15 cellular contexts compared by ENCODE assay signal in the genomic region with DNA sequence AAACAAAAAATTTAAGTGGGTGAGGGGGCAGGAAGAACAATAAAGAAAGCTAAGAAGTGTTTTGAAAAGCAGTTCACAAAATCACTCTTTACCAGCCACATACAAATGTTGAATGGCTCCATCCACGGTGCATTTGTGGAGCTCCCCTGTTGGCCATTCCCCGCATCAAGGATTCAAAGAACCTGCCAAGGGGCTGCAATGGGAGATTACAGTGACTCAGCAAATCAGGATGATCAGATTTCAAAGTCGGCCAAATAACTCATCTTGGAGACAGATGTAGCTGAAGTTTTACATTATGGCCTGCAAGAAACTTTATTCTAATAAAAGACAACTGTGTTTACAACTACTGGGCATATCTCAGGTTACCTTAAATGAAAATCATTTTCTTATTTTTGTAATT. TPM values are rescaled to one million over a fixed set of nuclear protein-coding genes. Genes with fewer than 3 reads are reported as not detected.
DNase-seq lines count a peak whose midpoint lies in the region; ATAC-seq, FAIRE-seq and TF ChIP-seq lines count a peak whose summit lies in the region.
"Had no signal": no experiment of that assay in that cellular context is flagged by ENCODE, and none has a peak within 500 bp of the region (broad histone marks: within the 10 kb centered on the region; RNA-seq: fewer than 3 reads in every experiment).

No MANE protein-coding gene starts in this region.

- FAIRE-seq in GM12892 (lab: Jason Lieb, UNC) = peak; percentile 60
- FAIRE-seq in astrocyte (lab: Jason Lieb, UNC) = no peak

- H3K79me2 ChIP-seq in astrocyte (ENCODE audit: insufficient read depth, low read length) (no peaks in the 10 kb centered on the region), trophoblast cell (ENCODE audit: control insufficient read depth, insufficient read depth, low read length, poor library complexity) (no peaks in the 10 kb centered on the region)

- H3K23ac ChIP-seq in trophoblast cell (ENCODE audit: low read length) = no peak overlapping the region

- no peaks in the 10 kb centered on the region for H3K9me3 ChIP-seq in astrocyte (ENCODE audit: insufficient read depth, low read depth, low read length)
- H3K9me3 ChIP-seq in trophoblast cell (ENCODE audit: insufficient read depth, low read depth, low read length) = no peaks in the 10 kb centered on the region

- H3K4me1 Mint-ChIP-seq in astrocyte (ENCODE audit: low read depth, unreplicated experiment) (peaks cover 25% of the 10 kb centered on the region), nephron progenitor cell (peaks cover 20% of the 10 kb centered on the region)
- no peaks in the 10 kb centered on the region for H3K4me1 Mint-ChIP-seq in activated T-cell treated with anti-CD3 and anti-CD28 coated beads, Interleukin-2, amount 50 U/mL, for 4 hours (ENCODE audit: low read depth)
- H3K4me1 Mint-ChIP-seq: CD14-positive monocyte; stimulated activated naive CD8-positive, alpha-beta T cell treated with anti-CD3 and anti-CD28 coated beads, Interleukin-15, amount 100 ng/mL, for 72 hours; T-cell had no signal

- H4K8ac ChIP-seq in trophoblast cell (ENCODE audit: low read depth, low read length) = no peak overlapping the region

- DNase-seq in GM12892 (ENCODE audit: insufficient read length) = no peak
- peak; percentile 36 for DNase-seq in NCI-H2171 treated with DMSO at 0.1 percent for 48 hours (lab: John Stamatoyannopoulos, UW)
- DNase-seq in astrocyte (ENCODE audit: low read depth) = peak; percentile 29
- DNase-seq in nephron progenitor cell = peak; percentile 15
- DNase-seq in T-helper 9 cell = no peak
- no peak for DNase-seq in activated T-cell treated with anti-CD3 and anti-CD28 coated beads, Interleukin-2, amount 50 U/mL, for 4 hours
- no peak for DNase-seq in trophoblast cell
- DNase-seq in NCI-H146 (lab: John Stamatoyannopoulos, UW) = no peak
- DNase-seq: activated effector memory CD4-positive, alpha-beta T cell treated with anti-CD3 and anti-CD28 coated beads, Interleukin-2, amount 50 U/mL, for 16 hours; cerebellar nuclear complex; erythroblast; NCI-H1105 treated with DMSO at 0.1 percent for 48 hours; stimulated activated naive CD8-positive, alpha-beta T cell treated with anti-CD3 and anti-CD28 coated beads, Interleukin-15, amount 100 ng/mL, for 72 hours; T-cell had no signal

- no CpG with 5 or more reads among the region's 3 CpGs for WGBS in trophoblast cell (ENCODE audit: extremely low coverage, insufficient coverage, insufficient read length)

- no peaks in the 10 kb centered on the region for H4K20me1 ChIP-seq in astrocyte (ENCODE audit: insufficient read depth, low read length)

- peaks cover 9% of the 10 kb centered on the region for H3K4me1 ChIP-seq in astrocyte (ENCODE audit: insufficient read depth, low read length)
- peaks cover 5 to 9% of the 10 kb centered on the region in 2 experiments for H3K4me1 ChIP-seq in trophoblast cell (ENCODE audit: control insufficient read depth in 1 of 2, insufficient read depth in 2 of 2, low read length in 2 of 2)

- H3K36me3 ChIP-seq in astrocyte (ENCODE audit: insufficient read depth, low read length) (no peaks in the 10 kb centered on the region), trophoblast cell (ENCODE audit: control insufficient read depth in 1 of 2, insufficient read depth in 2 of 2, low read length in 2 of 2) (no peaks in the 10 kb centered on the region)

- H3K27ac Mint-ChIP-seq in astrocyte (ENCODE audit: unreplicated experiment) = no peak overlapping the region
- H3K27ac Mint-ChIP-seq in nephron progenitor cell = no peak overlapping the region
- H3K27ac Mint-ChIP-seq: CD14-positive monocyte; stimulated activated naive CD8-positive, alpha-beta T cell treated with anti-CD3 and anti-CD28 coated beads, Interleukin-15, amount 100 ng/mL, for 72 hours; T-cell had no signal

- no peak overlapping the region for H3K18ac ChIP-seq in trophoblast cell (ENCODE audit: low read length)

- H3K4me2 ChIP-seq in astrocyte (ENCODE audit: low read length) (no peak overlapping the region), trophoblast cell (ENCODE audit: low read length) (no peak overlapping the region)

- H3K27me3 Mint-ChIP-seq in astrocyte (ENCODE audit: low read depth, unreplicated experiment) (no peaks in the 10 kb centered on the region), nephron progenitor cell (ENCODE audit: low read depth, poor library complexity) (no peaks in the 10 kb centered on the region)
- peaks cover 13% of the 10 kb centered on the region for H3K27me3 Mint-ChIP-seq in activated T-cell treated with anti-CD3 and anti-CD28 coated beads, Interleukin-2, amount 50 U/mL, for 4 hours (ENCODE audit: low read depth)

- H2AFZ ChIP-seq in astrocyte (ENCODE audit: low read depth, low read length) (peak overlapping the region; percentile 4), trophoblast cell (ENCODE audit: insufficient read depth, low read length, poor library complexity) (no peak overlapping the region)

- H3K36me3 Mint-ChIP-seq in astrocyte (ENCODE audit: low read depth, unreplicated experiment) = no peaks in the 10 kb centered on the region
- no peaks in the 10 kb centered on the region for H3K36me3 Mint-ChIP-seq in nephron progenitor cell (ENCODE audit: low read depth)
- H3K36me3 Mint-ChIP-seq in activated T-cell treated with anti-CD3 and anti-CD28 coated beads, Interleukin-2, amount 50 U/mL, for 4 hours (ENCODE audit: insufficient read depth) = no peaks in the 10 kb centered on the region
- H3K36me3 Mint-ChIP-seq: CD14-positive monocyte, T-cell had no signal

- H3K4me3 ChIP-seq in astrocyte (ENCODE audit: insufficient read depth, low read depth, low read length) (no peak overlapping the region), trophoblast cell (ENCODE audit: low read depth, low read length) (no peak overlapping the region)

- no peak overlapping the region for H2BK5ac ChIP-seq in trophoblast cell (ENCODE audit: low read depth, low read length, poor library complexity)

- no peak overlapping the region for H2AK5ac ChIP-seq in trophoblast cell (ENCODE audit: low read length)

- H3K27ac ChIP-seq in astrocyte (ENCODE audit: low read depth, low read length) (no peak overlapping the region), trophoblast cell (ENCODE audit: low read depth, low read length) (no peak overlapping the region)

- no peak overlapping the region for H2BK12ac ChIP-seq in trophoblast cell (ENCODE audit: low read length)

- no peak overlapping the region for H2BK120ac ChIP-seq in trophoblast cell (ENCODE audit: insufficient read depth, low read length, poor library complexity)

- H3K4ac ChIP-seq in trophoblast cell (ENCODE audit: low read depth, low read length) = no peak overlapping the region

- no peak for ATAC-seq in activated T-cell treated with anti-CD3 and anti-CD28 coated beads, Interleukin-2, amount 50 U/mL, for 4 hours
- ATAC-seq: stimulated activated naive CD8-positive, alpha-beta T cell treated with anti-CD3 and anti-CD28 coated beads, Interleukin-15, amount 100 ng/mL, for 72 hours; T-cell had no signal

- H4K91ac ChIP-seq in trophoblast cell (ENCODE audit: low read depth, low read length) = no peak overlapping the region

- no peak overlapping the region for H4K12ac ChIP-seq in trophoblast cell (ENCODE audit: low read depth, low read length)

- H3K27me3 ChIP-seq in astrocyte (ENCODE audit: insufficient read depth, low read length) (no peaks in the 10 kb centered on the region), trophoblast cell (ENCODE audit: insufficient read depth, low read length) (no peaks in the 10 kb centered on the region)

- TF ChIP-seq POLR2A in GM12892 (IDR thresholded peaks at IDR 0.05; ENCODE audit: low read depth, low read length) = no peak

- H3K9me3 Mint-ChIP-seq in astrocyte (ENCODE audit: unreplicated experiment) = no peaks in the 10 kb centered on the region
- no peaks in the 10 kb centered on the region for H3K9me3 Mint-ChIP-seq in nephron progenitor cell
- H3K9me3 Mint-ChIP-seq in activated T-cell treated with anti-CD3 and anti-CD28 coated beads, Interleukin-2, amount 50 U/mL, for 4 hours = no peaks in the 10 kb centered on the region
- H3K9me3 Mint-ChIP-seq: stimulated activated naive CD8-positive, alpha-beta T cell treated with anti-CD3 and anti-CD28 coated beads, Interleukin-15, amount 100 ng/mL, for 72 hours; T-cell had no signal

- TF ChIP-seq CTCF in astrocyte (IDR thresholded peaks at IDR 0.05; ENCODE audit: insufficient read depth, low read depth, low read length) (no peak), nephron progenitor cell (IDR thresholded peaks at IDR 0.05) (no peak)

- H3K4me3 Mint-ChIP-seq in astrocyte (ENCODE audit: unreplicated experiment) (no peak overlapping the region), nephron progenitor cell (no peak overlapping the region)
- H3K4me3 Mint-ChIP-seq in activated T-cell treated with anti-CD3 and anti-CD28 coated beads, Interleukin-2, amount 50 U/mL, for 4 hours = no peak overlapping the region
- H3K4me3 Mint-ChIP-seq: CD14-positive monocyte; stimulated activated naive CD8-positive, alpha-beta T cell treated with anti-CD3 and anti-CD28 coated beads, Interleukin-15, amount 100 ng/mL, for 72 hours; T-cell had no signal

- peaks cover 5% of the 10 kb centered on the region for H3K79me1 ChIP-seq in trophoblast cell (ENCODE audit: low read length)

- H3K14ac ChIP-seq in trophoblast cell (ENCODE audit: low read length) = no peak overlapping the region

- no peak overlapping the region for H3K9ac ChIP-seq in astrocyte (ENCODE audit: low read length)
- H3K9ac ChIP-seq in trophoblast cell (ENCODE audit: low read length) = no peak overlapping the region

RNA-seq across cellular contexts. Expression of a gene that starts 26.9 kb away (rescaled TPM):
- polyA plus RNA-seq in GM12892 (2012; ENCODE audit: missing spikeins) = 24.8 TPM
- total RNA-seq in astrocyte = 0.02 TPM in 1 of 2 replicates, not detected in the other
- under 1 TPM in 1 of 3 donors, not detected in 2; 0.16 TPM for total RNA-seq in activated T-cell treated with anti-CD3 and anti-CD28 coated beads, Interleukin-2, amount 50 U/mL, for 4 hours
- polyA plus RNA-seq in trophoblast cell (2013) = 0.01 and 0.03 TPM in 2 replicates
- polyA plus RNA-seq: CD14-positive monocyte had no signal

RNA-seq across cellular contexts. Expression of a gene that starts 27.4 kb away (rescaled TPM):
- polyA plus RNA-seq in GM12892 (2012; ENCODE audit: missing spikeins) = 2.8 TPM
- total RNA-seq in astrocyte = 0.36 and 0.62 TPM in 2 replicates
- total RNA-seq in activated T-cell treated with anti-CD3 and anti-CD28 coated beads, Interleukin-2, amount 50 U/mL, for 4 hours = under 1 TPM in 1 of 3 donors, not detected in 2; 0.14 TPM
- polyA plus RNA-seq in trophoblast cell (2013) = 0.05 and 0.06 TPM in 2 replicates

Comparison
In these comparisons a context has a peak if more than half of its experiments do, and no peak if none do; other contexts are left out.
1. DNase-seq: peak in NCI-H2171 treated with DMSO at 0.1 percent for 48 hours (single experiment), astrocyte (single experiment) and nephron progenitor cell (single experiment); none in GM12892 (single experiment), T-helper 9 cell (single experiment), activated T-cell treated with anti-CD3 and anti-CD28 coated beads, Interleukin-2, amount 50 U/mL, for 4 hours (single experiment), trophoblast cell (0 of 2) and NCI-H146 (single experiment).